8 cellular contexts compared by ENCODE assay signal in genomic region chr1:205121660-205122488, GRCh38. TPM values are rescaled to one million over a fixed set of nuclear protein-coding genes. Genes with fewer than 3 reads are reported as not detected.
A peak's percentile ranks its signal among the peaks of the same experiment; 100 is the strongest.
DNase-seq lines count a peak whose midpoint lies in the region; ATAC-seq, FAIRE-seq and TF ChIP-seq lines count a peak whose summit lies in the region.

A gene with protein sequence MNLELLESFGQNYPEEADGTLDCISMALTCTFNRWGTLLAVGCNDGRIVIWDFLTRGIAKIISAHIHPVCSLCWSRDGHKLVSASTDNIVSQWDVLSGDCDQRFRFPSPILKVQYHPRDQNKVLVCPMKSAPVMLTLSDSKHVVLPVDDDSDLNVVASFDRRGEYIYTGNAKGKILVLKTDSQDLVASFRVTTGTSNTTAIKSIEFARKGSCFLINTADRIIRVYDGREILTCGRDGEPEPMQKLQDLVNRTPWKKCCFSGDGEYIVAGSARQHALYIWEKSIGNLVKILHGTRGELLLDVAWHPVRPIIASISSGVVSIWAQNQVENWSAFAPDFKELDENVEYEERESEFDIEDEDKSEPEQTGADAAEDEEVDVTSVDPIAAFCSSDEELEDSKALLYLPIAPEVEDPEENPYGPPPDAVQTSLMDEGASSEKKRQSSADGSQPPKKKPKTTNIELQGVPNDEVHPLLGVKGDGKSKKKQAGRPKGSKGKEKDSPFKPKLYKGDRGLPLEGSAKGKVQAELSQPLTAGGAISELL (minus strand): TSS chr1:205121978. CDS start chr1:205121873, 105 bp downstream.

- H3K36me3 ChIP-seq in left ventricle myocardium inferior (peaks cover 20% of the 10 kb centered on the region), prostate gland (no peaks in the 10 kb centered on the region)

- intact Hi-C loops in T-helper 1 cell treated with Interleukin-12 subunit alpha and Interleukin-12 subunit beta and Interleukin-4 antibody, amounts not matched to agents 30 ng/mL and 1 ng/mL, for 36 hours (cut with micrococcal nuclease), result loop anchor here (1.0 to 10.0 kb wide), 15 partner anchors 19 to 1325 kb away; partner anchors contain the start of genes DSTYK, NUAK2, PPP1R15B and RAB29
- intact Hi-C loops in left ventricle myocardium inferior (cut with micrococcal nuclease), result no loop called here
- intact Hi-C loops in prostate gland (cut with DNase I), result loop anchor here (5.0 kb wide), 1 partner anchor 135 kb away; no protein-coding TSS in a partner anchor

- no peaks in the 10 kb centered on the region for H3K9me3 ChIP-seq in left ventricle myocardium inferior (replicated peaks)
- no peaks in the 10 kb centered on the region for H3K9me3 ChIP-seq in prostate gland

- H3K4me1 ChIP-seq in left ventricle myocardium inferior (peaks cover 38% of the 10 kb centered on the region), prostate gland (replicated peaks) (peaks cover 7% of the 10 kb centered on the region)

- peak; percentile 73 for TF ChIP-seq CTCF in left ventricle myocardium inferior (IDR thresholded peaks at IDR 0.05; ENCODE audit: borderline replicate concordance)
- peak; percentile 33 to 73 (median 62) for TF ChIP-seq CTCF in prostate gland (IDR thresholded peaks at IDR 0.05)

- no peaks in the 10 kb centered on the region for H3K27me3 ChIP-seq in left ventricle myocardium inferior (ENCODE audit: low read depth)
- no peaks in the 10 kb centered on the region for H3K27me3 ChIP-seq in prostate gland (replicated peaks; ENCODE audit: insufficient read depth)

- under 1% methylated on average over 46 of the region's 46 CpGs for WGBS in prostate gland

- DNase-seq in GM12891 (ENCODE audit: insufficient read length, low spot score) (peak; percentile 69), NCI-H146 (lab: John Stamatoyannopoulos, UW) (peak; percentile 96), amniotic stem cell (lab: John Stamatoyannopoulos, UW) (peak; percentile 89), left ventricle myocardium inferior (peak; percentile 95), prostate gland (ENCODE audit: low spot score) (peak; percentile 92), urothelium cell line (ENCODE audit: low spot score) (peak; percentile 93)

- H3K4me3 ChIP-seq in left ventricle myocardium inferior, result peak within 1 kb of the TSS; percentile 98
- peak within 1 kb of the TSS; percentile 71 to 87 for H3K4me3 ChIP-seq in prostate gland

- peak within 1 kb of the TSS; percentile 98 for H3K27ac ChIP-seq in left ventricle myocardium inferior (replicated peaks)
- peak within 1 kb of the TSS; percentile 92 to 93 for H3K27ac ChIP-seq in prostate gland

- ATAC-seq in HG02852 (IDR thresholded peaks at IDR 0.05; ENCODE audit: unreplicated experiment), result peak; percentile 90

- peak; percentile 88 for FAIRE-seq in GM12891 (lab: Jason Lieb, UNC)
- no peak for FAIRE-seq in urothelium cell line (lab: Jason Lieb, UNC)

- TF ChIP-seq POLR2A in GM12891 (IDR thresholded peaks at IDR 0.05; ENCODE audit: low read depth, low read length), result peak; percentile 98
- TF ChIP-seq POLR2A in prostate gland (IDR thresholded peaks at IDR 0.05), result peak; percentile 26

TF ChIP-seq in GM12891, 5 proteins besides CTCF, POLR2A, EP300 and RAD21:
- TF ChIP-seq PAX5 (IDR thresholded peaks at IDR 0.05; ENCODE audit: insufficient read depth, low read length, severe bottlenecking) (peak; percentile 58), TAF1 (IDR thresholded peaks at IDR 0.05; ENCODE audit: low read depth, low read length) (peak; percentile 90), SPI1 (IDR thresholded peaks at IDR 0.05; ENCODE audit: low read depth, low read length) (peak; percentile 84), POLR2AphosphoS5 (IDR thresholded peaks at IDR 0.05; ENCODE audit: low read depth, low read length) (peak; percentile 98), POU2F2 (IDR thresholded peaks at IDR 0.05; ENCODE audit: low read depth, low read length) (peak; percentile 94)

RNA-seq across cellular contexts. Expression of the gene that starts here (rescaled TPM):
- 5.2 TPM for polyA plus RNA-seq in GM12891 (2012; ENCODE audit: low read depth, missing spikeins)
- total RNA-seq in T-helper 1 cell treated with Interleukin-12 subunit alpha and Interleukin-12 subunit beta and Interleukin-4 antibody, amounts not matched to agents 30 ng/mL and 1 ng/mL, for 36 hours, result 23.4 and 28.4 TPM in 2 replicates
- total RNA-seq in left ventricle myocardium inferior (10.3 TPM), prostate gland (10 to 100 TPM; 15.0 to 15.1 TPM)

Comparison
In these comparisons a context has a peak if more than half of its experiments do, and no peak if none do; other contexts are left out.
1. Peak in every context shown above with its lines: DNase-seq, ATAC-seq, H3K4me3 ChIP-seq and H3K27ac ChIP-seq.